24 cellular contexts compared by ENCODE assay signal in the genomic region with DNA sequence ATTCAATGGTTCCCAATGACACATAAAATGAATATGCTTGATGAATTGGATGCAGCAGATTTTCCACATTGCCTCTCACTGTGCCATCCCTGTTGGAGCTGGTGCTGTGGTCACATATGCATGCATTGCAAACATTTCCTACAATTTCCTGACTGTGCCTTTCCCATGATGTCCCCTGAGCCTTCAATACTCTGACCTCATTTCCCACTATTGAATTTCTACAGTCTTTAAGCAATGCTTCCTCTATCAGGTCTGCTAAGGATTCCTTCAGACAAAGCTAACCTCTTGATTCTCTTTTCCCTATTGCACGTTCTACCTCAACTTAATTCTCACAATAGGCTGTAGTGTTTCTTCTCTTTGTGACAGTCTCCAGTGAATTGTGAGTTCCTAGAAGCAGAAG.
"Had no signal": no experiment of that assay in that cellular context is flagged by ENCODE, and none has a peak within 500 bp of the region (broad histone marks: within the 10 kb centered on the region; RNA-seq: fewer than 3 reads in every experiment).

No MANE protein-coding gene starts in this region.

- H3K4me3 Mint-ChIP-seq: effector memory CD8-positive, alpha-beta T cell; endodermal cell; naive thymus-derived CD4-positive, alpha-beta T cell had no signal

- H3K36me3 ChIP-seq: esophagus muscularis mucosa, gastroesophageal sphincter, heart right ventricle, left lung, lower lobe of right lung had no signal

- DNase-seq: effector CD8-positive, alpha-beta T cell; effector memory CD8-positive, alpha-beta T cell; endodermal cell; foreskin keratinocyte; glutamatergic neuron; head of caudate nucleus; heart right ventricle; hippocampal formation; kidney; kidney glomerular epithelial cell; left colon; left lung; left ventricle myocardium superior; lower lobe of right lung; mesenchymal stem cell; midbrain; naive thymus-derived CD4-positive, alpha-beta T cell had no signal

- H3K36me3 Mint-ChIP-seq: naive thymus-derived CD4-positive, alpha-beta T cell had no signal

- ATAC-seq: effector memory CD8-positive, alpha-beta T cell; foreskin keratinocyte; gastroesophageal sphincter; left colon; left lung; left ventricle myocardium superior; lower lobe of right lung; naive thymus-derived CD4-positive, alpha-beta T cell had no signal

- H3K27me3 ChIP-seq: esophagus muscularis mucosa, foreskin keratinocyte, gastroesophageal sphincter, left lung had no signal

- FAIRE-seq: colon, endometrium, frontal cortex, islet of Langerhans, kidney had no signal

- H3K4me1 Mint-ChIP-seq: endodermal cell; naive thymus-derived CD4-positive, alpha-beta T cell had no signal

- H3K27ac ChIP-seq: coronary artery, esophagus muscularis mucosa, foreskin keratinocyte, gastroesophageal sphincter, left lung, lower lobe of right lung had no signal

- H3K9me3 Mint-ChIP-seq: effector memory CD8-positive, alpha-beta T cell; endodermal cell; naive thymus-derived CD4-positive, alpha-beta T cell had no signal

- H3K4me3 ChIP-seq: coronary artery, esophagus muscularis mucosa, gastroesophageal sphincter, heart right ventricle, left lung, lower lobe of right lung had no signal

- H3K9me3 ChIP-seq: esophagus muscularis mucosa, gastroesophageal sphincter, heart right ventricle, left lung, lower lobe of right lung had no signal

- H3K27ac Mint-ChIP-seq: effector memory CD8-positive, alpha-beta T cell; endodermal cell; naive thymus-derived CD4-positive, alpha-beta T cell had no signal

- H3K4me1 ChIP-seq: esophagus muscularis mucosa, foreskin keratinocyte, gastroesophageal sphincter, left lung, lower lobe of right lung had no signal
